In genomic region chr1:165841582-165842362, GRCh38 we compare ENCODE assay signal across 8 cellular contexts. TPM values are rescaled to one million over a fixed set of nuclear protein-coding genes. Genes with fewer than 3 reads are reported as not detected.
DNase-seq lines count a peak whose midpoint lies in the region; ATAC-seq lines count a peak whose summit lies in the region.

No MANE protein-coding gene starts in this region.

- H3K4me3 ChIP-seq in mesenchymal stem cell (ENCODE audit: insufficient read depth in 1 of 2, low read depth in 1 of 2, low read length in 2 of 2) = no peak overlapping the region
- H3K4me3 ChIP-seq in neuronal stem cell (ENCODE audit: low read length in 2 of 2) = no peak overlapping the region

- H3K4ac ChIP-seq in mesenchymal stem cell (ENCODE audit: low read depth in 1 of 2, low read length in 2 of 2) (no peak overlapping the region), neuronal stem cell (ENCODE audit: low read length) (no peak overlapping the region)

- H4K8ac ChIP-seq in mesenchymal stem cell (ENCODE audit: low read length) (no peak overlapping the region), neuronal stem cell (ENCODE audit: low read depth, low read length) (no peak overlapping the region)

- H3K18ac ChIP-seq in mesenchymal stem cell (ENCODE audit: low read depth in 1 of 2, low read length in 2 of 2) = peak overlapping the region; percentile 49 to 58
- no peak overlapping the region for H3K18ac ChIP-seq in neuronal stem cell (ENCODE audit: low read length)

- H2BK12ac ChIP-seq in mesenchymal stem cell (ENCODE audit: low read length in 2 of 2) (peak overlapping the region in 1 of 2 experiments; percentile 15), neuronal stem cell (ENCODE audit: low read length) (no peak overlapping the region)

- no peak overlapping the region for H4K91ac ChIP-seq in mesenchymal stem cell (ENCODE audit: low read length)
- H4K91ac ChIP-seq in neuronal stem cell (ENCODE audit: low read depth, low read length, poor library complexity) = no peak overlapping the region

- H3K14ac ChIP-seq in mesenchymal stem cell (ENCODE audit: low read length in 2 of 2) (no peak overlapping the region), neuronal stem cell (ENCODE audit: low read length) (no peak overlapping the region)

- H2BK15ac ChIP-seq in mesenchymal stem cell (ENCODE audit: low read depth, poor library complexity, severe bottlenecking) (no peak overlapping the region), neuronal stem cell (ENCODE audit: low read length) (no peak overlapping the region)

- H2BK120ac ChIP-seq in mesenchymal stem cell (ENCODE audit: low read depth, low read length) (no peak overlapping the region), neuronal stem cell (ENCODE audit: low read depth, low read length) (no peak overlapping the region)

- no peaks in the 10 kb centered on the region for H3K27me3 Mint-ChIP-seq in T-helper 2 cell treated with Interferon-gamma antibody and Interleukin-4, amounts not matched to agents 5 μg/mL and 100 μg/mL, for 36 hours (ENCODE audit: low read depth)

- H3K4me1 Mint-ChIP-seq in T-helper 2 cell treated with Interferon-gamma antibody and Interleukin-4, amounts not matched to agents 5 μg/mL and 100 μg/mL, for 36 hours (ENCODE audit: low read depth) = peaks cover 62% of the 10 kb centered on the region

- ATAC-seq in GM18502 (IDR thresholded peaks at IDR 0.05; ENCODE audit: poor library complexity, unreplicated experiment) (peak; percentile 40), HG02610 (IDR thresholded peaks at IDR 0.05; ENCODE audit: unreplicated experiment) (peak; percentile 50)

- H3K27me3 ChIP-seq in mesenchymal stem cell (ENCODE audit: control insufficient read depth in 1 of 2, insufficient read depth in 1 of 2, low read length in 2 of 2) (no peaks in the 10 kb centered on the region), neuronal stem cell (ENCODE audit: control insufficient read depth in 3 of 3, insufficient read depth in 3 of 3, low read depth in 1 of 3, low read length in 3 of 3) (no peaks in the 10 kb centered on the region)

- H3K4me1 ChIP-seq in mesenchymal stem cell (ENCODE audit: control insufficient read depth, insufficient read depth, low read depth, low read length) (peaks cover 8% of the 10 kb centered on the region), neuronal stem cell (ENCODE audit: control insufficient read depth in 2 of 2, insufficient read depth in 1 of 2, low read depth in 1 of 2, low read length in 2 of 2) (peaks cover 10 to 14% of the 10 kb centered on the region in 2 donors)

- peak overlapping the region; percentile 65 for H3K4me3 Mint-ChIP-seq in T-helper 2 cell treated with Interferon-gamma antibody and Interleukin-4, amounts not matched to agents 5 μg/mL and 100 μg/mL, for 36 hours

- H2AFZ ChIP-seq in mesenchymal stem cell (ENCODE audit: low read depth, low read length) (no peak overlapping the region), neuronal stem cell (ENCODE audit: low read length) (no peak overlapping the region)

- WGBS in mesenchymal stem cell = 32% methylated on average over 5 of the region's 5 CpGs
- WGBS in neuronal stem cell (ENCODE audit: extremely low coverage in 2 of 2, insufficient read length in 2 of 2, insufficient replicate concordance in 1 of 2), 2 donors = no CpG with 5 or more reads among the region's 5 CpGs

- H3K23ac ChIP-seq in mesenchymal stem cell (ENCODE audit: low read length in 2 of 2) = no peak overlapping the region
- no peak overlapping the region for H3K23ac ChIP-seq in neuronal stem cell (ENCODE audit: low read depth, low read length, poor library complexity)

- no peak overlapping the region for H3K9ac ChIP-seq in mesenchymal stem cell (ENCODE audit: low read length)
- H3K9ac ChIP-seq in neuronal stem cell (ENCODE audit: low read depth, low read length, poor library complexity) = no peak overlapping the region

- H3K9me3 Mint-ChIP-seq in T-helper 2 cell treated with Interferon-gamma antibody and Interleukin-4, amounts not matched to agents 5 μg/mL and 100 μg/mL, for 36 hours = no peaks in the 10 kb centered on the region

- H3K9me3 ChIP-seq in mesenchymal stem cell (ENCODE audit: control insufficient read depth, low read length) (no peaks in the 10 kb centered on the region), neuronal stem cell (replicated peaks in 1 of 2; ENCODE audit: control insufficient read depth in 2 of 2, insufficient read depth in 1 of 2, low read depth in 1 of 2, low read length in 2 of 2) (peaks cover 0 to 5% of the 10 kb centered on the region in 2 donors)

- no peak for DNase-seq in T-helper 2 cell treated with Interferon-gamma antibody and Interleukin-4, amounts not matched to agents 5 μg/mL and 100 μg/mL, for 36 hours (ENCODE audit: low spot score)
- DNase-seq in mesenchymal stem cell (peak; percentile 80), neuronal stem cell (ENCODE audit: low spot score) (no peak), cerebellar nuclear complex (lab: John Stamatoyannopoulos, UW) (no peak), NCI-H2107 treated with DMSO at 0.1 percent for 48 hours (lab: John Stamatoyannopoulos, UW; ENCODE audit: unreplicated experiment) (no peak), hippocampal formation (lab: John Stamatoyannopoulos, UW) (no peak)

- H2BK5ac ChIP-seq in mesenchymal stem cell (ENCODE audit: low read depth, low read length, poor library complexity, severe bottlenecking) = no peak overlapping the region
- no peak overlapping the region for H2BK5ac ChIP-seq in neuronal stem cell (ENCODE audit: low read length)

- H2AK5ac ChIP-seq in mesenchymal stem cell (ENCODE audit: low read length, severe bottlenecking) (peak overlapping the region; percentile 39), neuronal stem cell (ENCODE audit: low read depth, low read length) (no peak overlapping the region)

- H3K27ac ChIP-seq in mesenchymal stem cell (ENCODE audit: low read length, poor library complexity, severe bottlenecking) (peak overlapping the region; percentile 31), neuronal stem cell (replicated peaks; ENCODE audit: low read length) (no peak overlapping the region)

- H3K79me1 ChIP-seq in mesenchymal stem cell (replicated peaks; ENCODE audit: low read length, poor library complexity, severe bottlenecking) (no peaks in the 10 kb centered on the region), neuronal stem cell (ENCODE audit: low read depth, low read length) (no peaks in the 10 kb centered on the region)

- no peak overlapping the region for H3K4me2 ChIP-seq in mesenchymal stem cell (ENCODE audit: low read length, poor library complexity, severe bottlenecking)
- H3K4me2 ChIP-seq in neuronal stem cell (ENCODE audit: insufficient read depth, low read length, poor library complexity, severe bottlenecking) = no peak overlapping the region

- peaks cover 7% of the 10 kb centered on the region for H3K36me3 Mint-ChIP-seq in T-helper 2 cell treated with Interferon-gamma antibody and Interleukin-4, amounts not matched to agents 5 μg/mL and 100 μg/mL, for 36 hours (ENCODE audit: low read depth)

- H3K36me3 ChIP-seq in mesenchymal stem cell (ENCODE audit: control insufficient read depth in 1 of 2, insufficient read depth in 2 of 2, low read depth in 1 of 2, low read length in 2 of 2) (peaks cover 0 to 6% of the 10 kb centered on the region in 2 experiments), neuronal stem cell (replicated peaks in 1 of 2; ENCODE audit: control insufficient read depth in 2 of 2, insufficient read depth in 2 of 2, low read length in 2 of 2) (peaks cover 1 to 24% of the 10 kb centered on the region in 2 donors)

- H3K27ac Mint-ChIP-seq in T-helper 2 cell treated with Interferon-gamma antibody and Interleukin-4, amounts not matched to agents 5 μg/mL and 100 μg/mL, for 36 hours = no peak overlapping the region

RNA-seq across cellular contexts. Expression of gene UCK2, which starts 14.4 kb away (rescaled TPM):
- polyA plus RNA-seq in mesenchymal stem cell (2013, experiment 1 of 2) = 43.9 TPM
- 45.6 TPM for polyA plus RNA-seq in mesenchymal stem cell (2013, experiment 2 of 2)
- polyA plus RNA-seq in neuronal stem cell (2013, experiment 1 of 2) = 51.1 TPM
- polyA plus RNA-seq in neuronal stem cell (2013, experiment 2 of 2) = 49.3 TPM
